Comparison of ENCODE assay signal across 8 cellular contexts in genomic region chr14:39467889-39468524, GRCh38. TPM values are rescaled to one million over a fixed set of nuclear protein-coding genes. Genes with fewer than 3 reads are reported as not detected.
DNase-seq lines count a peak whose midpoint lies in the region; ATAC-seq and TF ChIP-seq lines count a peak whose summit lies in the region.

No MANE protein-coding gene starts in this region.

- H3K4me1 ChIP-seq in right atrium auricular region: peaks cover 0 to 5% of the 10 kb centered on the region in 2 donors

- H3K36me3 Mint-ChIP-seq in T-helper 2 cell treated with Interferon-gamma antibody and Interleukin-4, amounts not matched to agents 5 μg/mL and 100 μg/mL, for 36 hours (ENCODE audit: low read depth): no peaks in the 10 kb centered on the region

- no peaks in the 10 kb centered on the region for H3K27me3 ChIP-seq in right atrium auricular region

- H3K9me3 Mint-ChIP-seq in T-helper 2 cell treated with Interferon-gamma antibody and Interleukin-4, amounts not matched to agents 5 μg/mL and 100 μg/mL, for 36 hours: no peaks in the 10 kb centered on the region

- no peak overlapping the region for H3K27ac Mint-ChIP-seq in T-helper 2 cell treated with Interferon-gamma antibody and Interleukin-4, amounts not matched to agents 5 μg/mL and 100 μg/mL, for 36 hours

- TF ChIP-seq CTCF in right atrium auricular region (IDR thresholded peaks at IDR 0.05): no peak

- H3K36me3 ChIP-seq in right atrium auricular region: no peaks in the 10 kb centered on the region

- H3K9me3 ChIP-seq in right atrium auricular region: no peaks in the 10 kb centered on the region

- peak; percentile 59 for ATAC-seq in GM18909 (IDR thresholded peaks at IDR 0.05; ENCODE audit: poor library complexity, unreplicated experiment)
- peak; percentile 55 for ATAC-seq in HG03439 (IDR thresholded peaks at IDR 0.05; ENCODE audit: unreplicated experiment)
- ATAC-seq in left lobe of liver: peak; percentile 40
- no peak for ATAC-seq in HG03354 (IDR thresholded peaks at IDR 0.05; ENCODE audit: poor library complexity, severe bottlenecking, unreplicated experiment)

- no peak overlapping the region for H3K4me3 ChIP-seq in right atrium auricular region

- peak; percentile 19 for DNase-seq in COLO668 (lab: John Stamatoyannopoulos, UW; ENCODE audit: unreplicated experiment)
- peak; percentile 42 for DNase-seq in SW480 (ENCODE audit: low spot score)
- DNase-seq in left lobe of liver (ENCODE audit: low spot score): no peak
- DNase-seq in T-helper 2 cell treated with Interferon-gamma antibody and Interleukin-4, amounts not matched to agents 5 μg/mL and 100 μg/mL, for 36 hours (ENCODE audit: low spot score): no peak
- no peak for DNase-seq in right atrium auricular region (ENCODE audit: low spot score)

- H3K27me3 Mint-ChIP-seq in T-helper 2 cell treated with Interferon-gamma antibody and Interleukin-4, amounts not matched to agents 5 μg/mL and 100 μg/mL, for 36 hours (ENCODE audit: low read depth): peaks cover 18% of the 10 kb centered on the region

- H3K4me1 Mint-ChIP-seq in T-helper 2 cell treated with Interferon-gamma antibody and Interleukin-4, amounts not matched to agents 5 μg/mL and 100 μg/mL, for 36 hours (ENCODE audit: low read depth): no peaks in the 10 kb centered on the region

- no peak overlapping the region for H3K27ac ChIP-seq in right atrium auricular region

- H3K4me3 Mint-ChIP-seq in T-helper 2 cell treated with Interferon-gamma antibody and Interleukin-4, amounts not matched to agents 5 μg/mL and 100 μg/mL, for 36 hours: no peak overlapping the region

RNA-seq across cellular contexts. Expression of gene FBXO33, which starts 35.8 kb away (rescaled TPM):
- 5.4 TPM for total RNA-seq in left lobe of liver
- total RNA-seq in right atrium auricular region: 1 to 10 TPM; 6.6 to 9.2 TPM

Comparison
In these comparisons a context has a peak if more than half of its experiments do, and no peak if none do; other contexts are left out.
1. DNase-seq: peak in COLO668 (single experiment) and SW480 (single experiment); none in left lobe of liver (single experiment), T-helper 2 cell treated with Interferon-gamma antibody and Interleukin-4, amounts not matched to agents 5 μg/mL and 100 μg/mL, for 36 hours (single experiment) and right atrium auricular region (single experiment).